In the genomic region with DNA sequence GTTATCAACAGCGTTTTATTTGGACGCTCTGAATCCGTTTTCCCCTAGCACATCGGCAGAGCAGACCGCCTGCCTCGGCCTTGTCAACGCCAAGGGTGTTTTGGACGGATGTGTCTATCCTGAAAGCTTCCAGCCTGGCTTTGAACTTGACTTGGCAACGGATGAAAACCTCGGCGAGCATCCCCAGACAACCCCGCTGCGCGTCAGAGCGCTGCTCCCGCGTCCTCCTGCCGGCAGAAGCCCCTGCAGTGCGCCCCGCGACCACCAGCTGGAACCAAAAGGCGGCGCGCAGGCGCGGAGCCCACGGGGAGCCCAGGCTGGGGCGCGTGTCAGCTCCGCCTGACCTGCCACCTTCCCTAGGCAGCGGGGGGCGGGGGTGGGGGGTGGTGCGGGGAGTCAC, we compare ENCODE assay signal across 11 cellular contexts. TPM values are rescaled to one million over a fixed set of nuclear protein-coding genes. Genes with fewer than 3 reads are reported as not detected.
DNase-seq lines count a peak whose midpoint lies in the region; ATAC-seq and TF ChIP-seq lines count a peak whose summit lies in the region.
"Had no signal": no experiment of that assay in that cellular context is flagged by ENCODE, and none has a peak within 500 bp of the region (broad histone marks: within the 10 kb centered on the region; RNA-seq: fewer than 3 reads in every experiment).

No MANE protein-coding gene starts in this region.

- H3K4me3 ChIP-seq in uterus = peak overlapping the region; percentile 28 to 41
- H3K4me3 ChIP-seq: BLaER1 treated with 17β-estradiol and CSF1 and Interleukin-3, amounts not matched to agents 10 nM and 100 nM had no signal

- H3K9me3 ChIP-seq in uterus = no peaks in the 10 kb centered on the region

- TF ChIP-seq POLR2A in uterus (IDR thresholded peaks at IDR 0.05) = no peak

- ATAC-seq in foreskin keratinocyte = peak; percentile 46
- ATAC-seq in naive B cell (ENCODE audit: low read depth in 2 of 2) = peak; percentile 52
- ATAC-seq in GM19467 (IDR thresholded peaks at IDR 0.05; ENCODE audit: unreplicated experiment) = no peak

- H3K27me3 Mint-ChIP-seq in naive B cell = peaks cover 31 to 36% (median 35%) of the 10 kb centered on the region in 3 donors

- H3K4me3 Mint-ChIP-seq in naive B cell = peak overlapping the region in 4 of 8 donors; percentile 15 to 58 (median 36)
- H3K4me3 Mint-ChIP-seq: natural killer cell had no signal

- H3K4me1 ChIP-seq in foreskin keratinocyte (no peaks in the 10 kb centered on the region), uterus (no peaks in the 10 kb centered on the region)
- H3K4me1 ChIP-seq: BLaER1 treated with 17β-estradiol and CSF1 and Interleukin-3, amounts not matched to agents 10 nM and 100 nM had no signal

- H3K27ac Mint-ChIP-seq in naive B cell = peak overlapping the region in 1 of 6 donors; percentile 65
- H3K27ac Mint-ChIP-seq: natural killer cell had no signal

- H3K9me3 Mint-ChIP-seq in naive B cell = peaks cover 0 to 2% (median 0%) of the 10 kb centered on the region in 7 donors
- H3K9me3 Mint-ChIP-seq: natural killer cell had no signal

- peak; percentile 21 for DNase-seq in activated naive CD4-positive, alpha-beta T cell treated with anti-CD3 and anti-CD28 coated beads, Interleukin-2, amount 50 U/mL, for 16 hours
- DNase-seq in activated naive CD4-positive, alpha-beta T cell treated with Interleukin-2 at 50 U/mL for 16 hours = no peak
- DNase-seq in foreskin keratinocyte (no peak), naive B cell (peak; percentile 9), uterus (peak; percentile 25 to 55), NCI-H1694 treated with DMSO at 0.1 percent for 48 hours (lab: John Stamatoyannopoulos, UW) (no peak), KG1 (lab: John Stamatoyannopoulos, UW) (no peak)
- DNase-seq: natural killer cell, SHP77 treated with DMSO at 0.1 percent for 48 hours had no signal

- intact Hi-C loops in uterus (cut with DNase I; ENCODE audit: low total_unique reads) = no loop called here

- TF ChIP-seq CTCF in foreskin keratinocyte (conservative IDR thresholded peaks at IDR 0.05) (no peak), uterus (IDR thresholded peaks at IDR 0.05) (peak in 1 of 4 experiments; percentile 4)

- H3K4me1 Mint-ChIP-seq in naive B cell = peaks cover 0 to 5% (median 3%) of the 10 kb centered on the region in 3 donors
- H3K4me1 Mint-ChIP-seq: natural killer cell had no signal

- no peaks in the 10 kb centered on the region for H3K36me3 ChIP-seq in uterus
- H3K36me3 ChIP-seq: BLaER1 treated with 17β-estradiol and CSF1 and Interleukin-3, amounts not matched to agents 10 nM and 100 nM had no signal

- H3K27ac ChIP-seq in foreskin keratinocyte (no peak overlapping the region), uterus (peak overlapping the region in 1 of 2 donors; percentile 37)
- H3K27ac ChIP-seq: BLaER1 treated with 17β-estradiol and CSF1 and Interleukin-3, amounts not matched to agents 10 nM and 100 nM had no signal

- H3K27me3 ChIP-seq in foreskin keratinocyte = peaks cover 12% of the 10 kb centered on the region
- H3K27me3 ChIP-seq in uterus = no peaks in the 10 kb centered on the region
- H3K27me3 ChIP-seq: BLaER1 treated with 17β-estradiol and CSF1 and Interleukin-3, amounts not matched to agents 10 nM and 100 nM had no signal

- peaks cover 0 to 8% of the 10 kb centered on the region in 2 donors for H3K36me3 Mint-ChIP-seq in naive B cell
- H3K36me3 Mint-ChIP-seq: natural killer cell had no signal

RNA-seq across cellular contexts. Expression of gene ARL8B, which starts 26.2 kb away (rescaled TPM):
- total RNA-seq in foreskin keratinocyte (54.6 and 64.3 TPM in 2 replicates), uterus (10 to 100 TPM; 22.8 to 80.2 (median 51.2) TPM)
- polyA plus RNA-seq in foreskin keratinocyte (32.8 and 33.5 TPM in 2 replicates), naive B cell (ENCODE audit: low read depth in 6 of 6) (10 to 100 TPM; 36.7 to 64.8 (median 60.6) TPM)

Comparison
In these comparisons a context has a peak if more than half of its experiments do, and no peak if none do; other contexts are left out.
1. DNase-seq: peak in activated naive CD4-positive, alpha-beta T cell treated with anti-CD3 and anti-CD28 coated beads, Interleukin-2, amount 50 U/mL, for 16 hours (single experiment), naive B cell (single experiment) and uterus (2 of 2); none in activated naive CD4-positive, alpha-beta T cell treated with Interleukin-2 at 50 U/mL for 16 hours (single experiment), foreskin keratinocyte (0 of 2), NCI-H1694 treated with DMSO at 0.1 percent for 48 hours (single experiment) and KG1 (single experiment).